Comparison of ENCODE assay signal across 10 cellular contexts in the genomic region with DNA sequence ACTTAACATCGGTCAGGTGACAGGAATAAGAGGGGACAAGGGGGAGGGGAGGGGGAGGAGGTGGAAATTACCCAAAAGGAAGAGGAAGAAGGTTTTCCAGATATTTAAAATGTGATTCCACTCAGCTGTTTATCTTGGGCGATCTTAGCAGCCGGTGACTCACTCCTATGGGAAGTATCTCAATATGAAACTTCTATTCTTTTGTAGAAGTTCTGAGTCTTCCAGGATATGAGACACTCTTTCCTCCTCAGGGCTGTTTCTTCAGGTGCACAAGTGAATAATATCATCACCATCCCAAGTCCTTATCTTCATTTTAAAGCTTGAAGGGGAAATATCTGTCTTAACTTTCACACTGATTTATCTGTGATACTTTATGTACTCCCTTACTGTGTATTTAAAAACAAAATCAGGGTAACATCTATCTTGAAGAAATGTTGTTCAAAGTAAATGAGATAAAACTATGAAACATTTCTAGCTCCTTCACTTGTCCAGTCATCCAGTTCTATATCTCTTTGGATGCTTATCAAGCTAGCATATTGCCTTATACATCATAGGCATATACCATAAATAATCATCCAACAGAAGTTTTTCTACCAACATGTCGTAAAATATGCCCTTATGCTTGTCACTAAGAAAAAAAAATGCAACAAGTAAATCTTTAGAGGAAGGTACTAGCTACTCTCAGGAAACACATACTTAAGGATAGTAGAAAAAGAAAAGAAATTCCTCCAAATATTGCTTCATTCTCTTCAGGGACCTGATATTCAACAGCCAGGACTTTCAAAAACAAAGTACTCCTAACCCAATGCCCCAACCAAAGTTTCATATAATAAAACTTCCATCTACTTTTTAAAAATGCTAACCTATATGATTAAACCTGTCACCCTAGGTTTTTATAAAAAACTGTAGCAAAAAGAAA. TPM values are rescaled to one million over a fixed set of nuclear protein-coding genes. Genes with fewer than 3 reads are reported as not detected.
DNase-seq lines count a peak whose midpoint lies in the region; ATAC-seq and TF ChIP-seq lines count a peak whose summit lies in the region.
"Had no signal": no experiment of that assay in that cellular context is flagged by ENCODE, and none has a peak within 500 bp of the region (broad histone marks: within the 10 kb centered on the region; RNA-seq: fewer than 3 reads in every experiment).

No MANE protein-coding gene starts in this region.

- H3K27ac ChIP-seq in mesodermal cell (ENCODE audit: low read depth, low read length, severe bottlenecking), result peak overlapping the region; percentile 69

- peaks cover 9% of the 10 kb centered on the region for H3K4me1 ChIP-seq in mesodermal cell (ENCODE audit: control insufficient read depth, insufficient read depth, low read length, poor library complexity, severe bottlenecking)

- no peaks in the 10 kb centered on the region for H3K9me3 ChIP-seq in mesodermal cell (ENCODE audit: control insufficient read depth, low read length)

- no CpG with 5 or more reads among the region's 4 CpGs for WGBS in mesodermal cell (ENCODE audit: insufficient coverage in 2 of 2), 2 experiments

- peaks cover 5% of the 10 kb centered on the region for H3K36me3 ChIP-seq in mesodermal cell (ENCODE audit: control insufficient read depth, insufficient read depth, low read length)

- H3K4me3 ChIP-seq in mesodermal cell (ENCODE audit: extremely low read depth, insufficient read depth, low read length, poor library complexity, severe bottlenecking), result no peak overlapping the region

- DNase-seq in EH (ENCODE audit: low read depth), result peak; percentile 61
- DNase-seq in iPS-NIHi7 (ENCODE audit: extremely low spot score), result no peak
- DNase-seq in foreskin melanocyte, result no peak
- DNase-seq: DMS153, NCI-H774 had no signal

- ATAC-seq in esophagus mucosa (peak; percentile 78), GM19397 (IDR thresholded peaks at IDR 0.05; ENCODE audit: unreplicated experiment) (no peak), GM18861 (IDR thresholded peaks at IDR 0.05; ENCODE audit: unreplicated experiment) (no peak)

TF ChIP-seq in PFSK-1, 5 proteins besides CTCF, POLR2A, EP300 and RAD21:
- TF ChIP-seq TAF1 (IDR thresholded peaks at IDR 0.05; ENCODE audit: borderline replicate concordance, insufficient read depth, low read length) (0 out of 2 replicates have a peak, but pooled peaks have one; percentile 16), SIN3A (IDR thresholded peaks at IDR 0.05; ENCODE audit: borderline replicate concordance, insufficient read depth, low read length) (peak; percentile 34; the same call in 1 of the 2 replicates), FOXP2 (optimal IDR thresholded peaks at IDR 0.05; ENCODE audit: borderline replicate concordance, extremely low read depth, extremely low read length, insufficient read depth) (no peak), POLR2AphosphoS5 (IDR thresholded peaks at IDR 0.05; ENCODE audit: low read depth, low read length) (peak; percentile 49; the same call in 1 of the 2 replicates)
- TF ChIP-seq, protein P1, sequence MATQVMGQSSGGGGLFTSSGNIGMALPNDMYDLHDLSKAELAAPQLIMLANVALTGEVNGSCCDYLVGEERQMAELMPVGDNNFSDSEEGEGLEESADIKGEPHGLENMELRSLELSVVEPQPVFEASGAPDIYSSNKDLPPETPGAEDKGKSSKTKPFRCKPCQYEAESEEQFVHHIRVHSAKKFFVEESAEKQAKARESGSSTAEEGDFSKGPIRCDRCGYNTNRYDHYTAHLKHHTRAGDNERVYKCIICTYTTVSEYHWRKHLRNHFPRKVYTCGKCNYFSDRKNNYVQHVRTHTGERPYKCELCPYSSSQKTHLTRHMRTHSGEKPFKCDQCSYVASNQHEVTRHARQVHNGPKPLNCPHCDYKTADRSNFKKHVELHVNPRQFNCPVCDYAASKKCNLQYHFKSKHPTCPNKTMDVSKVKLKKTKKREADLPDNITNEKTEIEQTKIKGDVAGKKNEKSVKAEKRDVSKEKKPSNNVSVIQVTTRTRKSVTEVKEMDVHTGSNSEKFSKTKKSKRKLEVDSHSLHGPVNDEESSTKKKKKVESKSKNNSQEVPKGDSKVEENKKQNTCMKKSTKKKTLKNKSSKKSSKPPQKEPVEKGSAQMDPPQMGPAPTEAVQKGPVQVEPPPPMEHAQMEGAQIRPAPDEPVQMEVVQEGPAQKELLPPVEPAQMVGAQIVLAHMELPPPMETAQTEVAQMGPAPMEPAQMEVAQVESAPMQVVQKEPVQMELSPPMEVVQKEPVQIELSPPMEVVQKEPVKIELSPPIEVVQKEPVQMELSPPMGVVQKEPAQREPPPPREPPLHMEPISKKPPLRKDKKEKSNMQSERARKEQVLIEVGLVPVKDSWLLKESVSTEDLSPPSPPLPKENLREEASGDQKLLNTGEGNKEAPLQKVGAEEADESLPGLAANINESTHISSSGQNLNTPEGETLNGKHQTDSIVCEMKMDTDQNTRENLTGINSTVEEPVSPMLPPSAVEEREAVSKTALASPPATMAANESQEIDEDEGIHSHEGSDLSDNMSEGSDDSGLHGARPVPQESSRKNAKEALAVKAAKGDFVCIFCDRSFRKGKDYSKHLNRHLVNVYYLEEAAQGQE (IDR thresholded peaks at IDR 0.05; ENCODE audit: insufficient read depth in 1 of 2, low read depth in 2 of 2, low read length in 2 of 2), result 0 out of 4 replicates have a peak, but pooled peaks of 1 of the 2 experiments have one; percentile 21

RNA-seq across cellular contexts. Expression of a gene that starts 13.7 kb away (rescaled TPM):
- 3.7 TPM for polyA plus RNA-seq in PFSK-1 (2012; ENCODE audit: insufficient read length, low read depth)
- total RNA-seq in esophagus mucosa, result 6.5 TPM
- 39.2 TPM for polyA plus RNA-seq in mesodermal cell (2013, experiment 1 of 2)
- 36.4 TPM for polyA plus RNA-seq in mesodermal cell (2013, experiment 2 of 2)

RNA-seq across cellular contexts. Expression of a gene that starts 14.0 kb away (rescaled TPM):
- 9.4 TPM for polyA plus RNA-seq in PFSK-1 (2012; ENCODE audit: insufficient read length, low read depth)
- total RNA-seq in esophagus mucosa, result 17.0 TPM
- polyA plus RNA-seq in mesodermal cell (2013, experiment 1 of 2), result 37.7 TPM
- polyA plus RNA-seq in mesodermal cell (2013, experiment 2 of 2), result 41.5 TPM
